1 cellular context compared by ENCODE assay signal in the genomic region with DNA sequence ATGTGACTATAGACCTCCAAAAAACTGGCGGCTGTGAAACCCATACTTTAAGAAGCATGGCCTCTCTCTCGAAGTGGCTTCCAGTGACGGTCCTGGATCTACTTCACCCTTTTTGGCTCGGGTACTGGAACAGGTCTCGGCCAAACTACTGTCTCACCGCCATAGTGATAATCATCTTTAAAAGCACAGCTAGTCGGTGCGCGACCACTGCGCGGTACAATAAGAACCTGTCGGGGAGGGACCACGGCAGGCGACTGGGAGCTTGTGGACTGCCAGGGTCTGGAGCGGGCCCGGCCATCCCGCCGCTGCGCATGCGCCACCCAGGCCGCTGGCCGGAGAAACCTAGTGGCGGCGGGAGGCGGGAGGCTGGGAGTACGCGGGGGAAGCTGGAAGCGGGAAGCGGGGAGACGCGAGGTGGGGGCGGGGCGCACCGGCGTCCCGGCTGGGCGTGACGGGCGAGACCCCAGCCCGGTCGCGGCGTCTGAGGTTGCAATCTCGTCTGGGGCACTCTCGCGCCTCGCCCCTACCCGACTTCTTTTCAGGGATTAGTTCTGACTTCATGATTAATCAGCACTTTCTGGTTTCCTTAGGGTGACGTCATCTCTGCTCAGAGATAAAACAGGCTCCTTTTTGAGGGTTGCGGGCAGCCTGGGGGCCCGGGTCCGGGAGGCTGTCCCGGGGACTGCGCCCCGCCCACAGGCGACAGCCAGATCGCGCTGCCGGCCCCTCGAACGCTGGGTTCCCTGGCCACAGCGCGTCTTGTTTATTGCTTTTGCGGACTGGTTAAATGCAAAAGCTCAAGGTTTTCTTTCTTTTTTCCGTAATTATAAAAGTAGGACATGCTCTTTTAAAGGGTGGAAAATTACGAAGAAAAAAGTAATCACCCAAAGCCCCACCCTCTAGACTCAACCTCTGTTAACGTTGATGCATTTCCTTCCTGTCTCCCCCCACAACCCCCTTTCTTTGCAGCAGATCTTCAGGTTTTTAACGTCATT.
TF ChIP-seq lines count a peak whose summit lies in the region.

No MANE protein-coding gene starts in this region.

TF ChIP-seq in K562, 482 proteins besides CTCF, POLR2A, EP300 and RAD21 (continued from another document and continues in another):
- TF ChIP-seq, protein P1, sequence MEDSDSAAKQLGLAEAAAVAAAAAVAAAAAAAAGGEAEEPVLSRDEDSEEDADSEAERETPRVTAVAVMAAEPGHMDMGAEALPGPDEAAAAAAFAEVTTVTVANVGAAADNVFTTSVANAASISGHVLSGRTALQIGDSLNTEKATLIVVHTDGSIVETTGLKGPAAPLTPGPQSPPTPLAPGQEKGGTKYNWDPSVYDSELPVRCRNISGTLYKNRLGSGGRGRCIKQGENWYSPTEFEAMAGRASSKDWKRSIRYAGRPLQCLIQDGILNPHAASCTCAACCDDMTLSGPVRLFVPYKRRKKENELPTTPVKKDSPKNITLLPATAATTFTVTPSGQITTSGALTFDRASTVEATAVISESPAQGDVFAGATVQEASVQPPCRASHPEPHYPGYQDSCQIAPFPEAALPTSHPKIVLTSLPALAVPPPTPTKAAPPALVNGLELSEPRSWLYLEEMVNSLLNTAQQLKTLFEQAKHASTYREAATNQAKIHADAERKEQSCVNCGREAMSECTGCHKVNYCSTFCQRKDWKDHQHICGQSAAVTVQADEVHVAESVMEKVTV (CRISPR knock-in tag; IDR thresholded peaks at IDR 0.05) = no peak
- TF ChIP-seq SPI1 (IDR thresholded peaks at IDR 0.05; ENCODE audit: borderline replicate concordance, low read depth, low read length) (no peak), SMARCC2 (IDR thresholded peaks at IDR 0.05; ENCODE audit: low read depth) (peak; percentile 65; the same call in 1 of the 2 replicates), ZNF695 (CRISPR knock-in tag; IDR thresholded peaks at IDR 0.05) (0 out of 2 replicates have a peak, but pooled peaks have one; percentile 22), LEF1 (IDR thresholded peaks at IDR 0.05) (peak; percentile 37; the same call in 1 of the 2 replicates), ZEB2 (IDR thresholded peaks at IDR 0.05) (no peak), ELF1 (tag; IDR thresholded peaks at IDR 0.05) (peak; percentile 45; the same call in 1 of the 2 replicates), HMG20A (CRISPR knock-in tag; conservative IDR thresholded peaks at IDR 0.05) (no peak), MBD2 (IDR thresholded peaks at IDR 0.05; ENCODE audit: borderline replicate concordance, low read depth) (no peak; the same call in 1 of the 2 replicates), SMC3 (conservative IDR thresholded peaks at IDR 0.05; ENCODE audit: insufficient read depth, low read depth, low read length) (0 out of 2 replicates have a peak, but pooled peaks have one; percentile 0), ZC3H8 (IDR thresholded peaks at IDR 0.05) (no peak), CHD1 (IDR thresholded peaks at IDR 0.05; ENCODE audit: low read length) (no peak), CBFA2T2 (conservative IDR thresholded peaks at IDR 0.05) (no peak), ZNF445 (CRISPR knock-in tag; IDR thresholded peaks at IDR 0.05; ENCODE audit: low read depth) (0 out of 2 replicates have a peak, but pooled peaks have one; percentile 18), NR3C1 (CRISPR knock-in tag; IDR thresholded peaks at IDR 0.05) (no peak), GABPB2 (CRISPR knock-in tag; conservative IDR thresholded peaks at IDR 0.05) (no peak), GTF2F1 (IDR thresholded peaks at IDR 0.05; ENCODE audit: low read depth, low read length) (peak; percentile 22; the same call in 1 of the 2 replicates), SNRNP70 (optimal IDR thresholded peaks at IDR 0.05; ENCODE audit: low read depth, low read length) (no peak), KLF10 (CRISPR knock-in tag; IDR thresholded peaks at IDR 0.05) (no peak), PCBP1 (IDR thresholded peaks at IDR 0.05; ENCODE audit: low read depth, low read length, poor library complexity, severe bottlenecking) (no peak), GATAD2B (IDR thresholded peaks at IDR 0.05; ENCODE audit: borderline replicate concordance) (peak; percentile 45; the same call in 1 of the 2 replicates), SOX6 (IDR thresholded peaks at IDR 0.05) (peak; percentile 73), C11orf30 (IDR thresholded peaks at IDR 0.05; ENCODE audit: low read depth) (peak; percentile 99), RBM25 (IDR thresholded peaks at IDR 0.05; ENCODE audit: low read depth, low read length, severe bottlenecking) (no peak), NFE2 (IDR thresholded peaks at IDR 0.05; ENCODE audit: low read depth) (peak; percentile 94), ZNF324 (CRISPR knock-in tag; IDR thresholded peaks at IDR 0.05) (no peak), ZNF668 (CRISPR knock-in tag; IDR thresholded peaks at IDR 0.05) (no peak), ZNF778 (CRISPR knock-in tag; IDR thresholded peaks at IDR 0.05) (no peak), ZNF239 (CRISPR knock-in tag; IDR thresholded peaks at IDR 0.05) (no peak), ZNF12 (CRISPR knock-in tag; IDR thresholded peaks at IDR 0.05) (0 out of 2 replicates have a peak, but pooled peaks have one; percentile 30), HDAC6 (IDR thresholded peaks at IDR 0.05; ENCODE audit: low read depth, low read length) (no peak), PTRF (tag; IDR thresholded peaks at IDR 0.05) (no peak), ESRRA (IDR thresholded peaks at IDR 0.05; ENCODE audit: borderline replicate concordance, low read depth) (no peak; the same call in 1 of the 2 replicates)
- TF ChIP-seq, protein P2, sequence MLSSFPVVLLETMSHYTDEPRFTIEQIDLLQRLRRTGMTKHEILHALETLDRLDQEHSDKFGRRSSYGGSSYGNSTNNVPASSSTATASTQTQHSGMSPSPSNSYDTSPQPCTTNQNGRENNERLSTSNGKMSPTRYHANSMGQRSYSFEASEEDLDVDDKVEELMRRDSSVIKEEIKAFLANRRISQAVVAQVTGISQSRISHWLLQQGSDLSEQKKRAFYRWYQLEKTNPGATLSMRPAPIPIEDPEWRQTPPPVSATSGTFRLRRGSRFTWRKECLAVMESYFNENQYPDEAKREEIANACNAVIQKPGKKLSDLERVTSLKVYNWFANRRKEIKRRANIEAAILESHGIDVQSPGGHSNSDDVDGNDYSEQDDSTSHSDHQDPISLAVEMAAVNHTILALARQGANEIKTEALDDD (IDR thresholded peaks at IDR 0.05) = no peak
- TF ChIP-seq, protein P3, sequence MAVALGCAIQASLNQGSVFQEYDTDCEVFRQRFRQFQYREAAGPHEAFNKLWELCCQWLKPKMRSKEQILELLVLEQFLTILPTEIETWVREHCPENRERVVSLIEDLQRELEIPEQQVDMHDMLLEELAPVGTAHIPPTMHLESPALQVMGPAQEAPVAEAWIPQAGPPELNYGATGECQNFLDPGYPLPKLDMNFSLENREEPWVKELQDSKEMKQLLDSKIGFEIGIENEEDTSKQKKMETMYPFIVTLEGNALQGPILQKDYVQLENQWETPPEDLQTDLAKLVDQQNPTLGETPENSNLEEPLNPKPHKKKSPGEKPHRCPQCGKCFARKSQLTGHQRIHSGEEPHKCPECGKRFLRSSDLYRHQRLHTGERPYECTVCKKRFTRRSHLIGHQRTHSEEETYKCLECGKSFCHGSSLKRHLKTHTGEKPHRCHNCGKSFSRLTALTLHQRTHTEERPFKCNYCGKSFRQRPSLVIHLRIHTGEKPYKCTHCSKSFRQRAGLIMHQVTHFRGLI (CRISPR knock-in tag; IDR thresholded peaks at IDR 0.05) = no peak
- TF ChIP-seq, protein P4, sequence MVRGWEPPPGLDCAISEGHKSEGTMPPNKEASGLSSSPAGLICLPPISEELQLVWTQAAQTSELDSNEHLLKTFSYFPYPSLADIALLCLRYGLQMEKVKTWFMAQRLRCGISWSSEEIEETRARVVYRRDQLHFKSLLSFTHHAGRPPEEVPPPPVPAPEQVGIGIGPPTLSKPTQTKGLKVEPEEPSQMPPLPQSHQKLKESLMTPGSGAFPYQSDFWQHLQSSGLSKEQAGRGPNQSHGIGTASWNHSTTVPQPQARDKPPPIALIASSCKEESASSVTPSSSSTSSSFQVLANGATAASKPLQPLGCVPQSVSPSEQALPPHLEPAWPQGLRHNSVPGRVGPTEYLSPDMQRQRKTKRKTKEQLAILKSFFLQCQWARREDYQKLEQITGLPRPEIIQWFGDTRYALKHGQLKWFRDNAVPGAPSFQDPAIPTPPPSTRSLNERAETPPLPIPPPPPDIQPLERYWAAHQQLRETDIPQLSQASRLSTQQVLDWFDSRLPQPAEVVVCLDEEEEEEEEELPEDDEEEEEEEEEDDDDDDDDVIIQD (CRISPR knock-in tag; IDR thresholded peaks at IDR 0.05) = no peak
- TF ChIP-seq, protein P5, sequence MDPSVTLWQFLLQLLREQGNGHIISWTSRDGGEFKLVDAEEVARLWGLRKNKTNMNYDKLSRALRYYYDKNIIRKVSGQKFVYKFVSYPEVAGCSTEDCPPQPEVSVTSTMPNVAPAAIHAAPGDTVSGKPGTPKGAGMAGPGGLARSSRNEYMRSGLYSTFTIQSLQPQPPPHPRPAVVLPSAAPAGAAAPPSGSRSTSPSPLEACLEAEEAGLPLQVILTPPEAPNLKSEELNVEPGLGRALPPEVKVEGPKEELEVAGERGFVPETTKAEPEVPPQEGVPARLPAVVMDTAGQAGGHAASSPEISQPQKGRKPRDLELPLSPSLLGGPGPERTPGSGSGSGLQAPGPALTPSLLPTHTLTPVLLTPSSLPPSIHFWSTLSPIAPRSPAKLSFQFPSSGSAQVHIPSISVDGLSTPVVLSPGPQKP (CRISPR knock-in tag; IDR thresholded peaks at IDR 0.05) = no peak
- TF ChIP-seq, protein P6, sequence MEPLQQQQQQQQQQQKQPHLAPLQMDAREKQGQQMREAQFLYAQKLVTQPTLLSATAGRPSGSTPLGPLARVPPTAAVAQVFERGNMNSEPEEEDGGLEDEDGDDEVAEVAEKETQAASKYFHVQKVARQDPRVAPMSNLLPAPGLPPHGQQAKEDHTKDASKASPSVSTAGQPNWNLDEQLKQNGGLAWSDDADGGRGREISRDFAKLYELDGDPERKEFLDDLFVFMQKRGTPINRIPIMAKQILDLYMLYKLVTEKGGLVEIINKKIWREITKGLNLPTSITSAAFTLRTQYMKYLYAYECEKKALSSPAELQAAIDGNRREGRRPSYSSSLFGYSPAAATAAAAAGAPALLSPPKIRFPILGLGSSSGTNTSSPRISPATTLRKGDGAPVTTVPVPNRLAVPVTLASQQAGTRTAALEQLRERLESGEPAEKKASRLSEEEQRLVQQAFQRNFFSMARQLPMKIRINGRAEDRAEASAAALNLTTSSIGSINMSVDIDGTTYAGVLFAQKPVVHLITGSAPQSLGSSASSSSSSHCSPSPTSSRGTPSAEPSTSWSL (CRISPR knock-in tag; IDR thresholded peaks at IDR 0.05; ENCODE audit: borderline replicate concordance) = no peak
- TF ChIP-seq, protein P7, sequence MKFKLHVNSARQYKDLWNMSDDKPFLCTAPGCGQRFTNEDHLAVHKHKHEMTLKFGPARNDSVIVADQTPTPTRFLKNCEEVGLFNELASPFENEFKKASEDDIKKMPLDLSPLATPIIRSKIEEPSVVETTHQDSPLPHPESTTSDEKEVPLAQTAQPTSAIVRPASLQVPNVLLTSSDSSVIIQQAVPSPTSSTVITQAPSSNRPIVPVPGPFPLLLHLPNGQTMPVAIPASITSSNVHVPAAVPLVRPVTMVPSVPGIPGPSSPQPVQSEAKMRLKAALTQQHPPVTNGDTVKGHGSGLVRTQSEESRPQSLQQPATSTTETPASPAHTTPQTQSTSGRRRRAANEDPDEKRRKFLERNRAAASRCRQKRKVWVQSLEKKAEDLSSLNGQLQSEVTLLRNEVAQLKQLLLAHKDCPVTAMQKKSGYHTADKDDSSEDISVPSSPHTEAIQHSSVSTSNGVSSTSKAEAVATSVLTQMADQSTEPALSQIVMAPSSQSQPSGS (CRISPR knock-in tag; IDR thresholded peaks at IDR 0.05) = peak; percentile 96
- TF ChIP-seq, protein P8, sequence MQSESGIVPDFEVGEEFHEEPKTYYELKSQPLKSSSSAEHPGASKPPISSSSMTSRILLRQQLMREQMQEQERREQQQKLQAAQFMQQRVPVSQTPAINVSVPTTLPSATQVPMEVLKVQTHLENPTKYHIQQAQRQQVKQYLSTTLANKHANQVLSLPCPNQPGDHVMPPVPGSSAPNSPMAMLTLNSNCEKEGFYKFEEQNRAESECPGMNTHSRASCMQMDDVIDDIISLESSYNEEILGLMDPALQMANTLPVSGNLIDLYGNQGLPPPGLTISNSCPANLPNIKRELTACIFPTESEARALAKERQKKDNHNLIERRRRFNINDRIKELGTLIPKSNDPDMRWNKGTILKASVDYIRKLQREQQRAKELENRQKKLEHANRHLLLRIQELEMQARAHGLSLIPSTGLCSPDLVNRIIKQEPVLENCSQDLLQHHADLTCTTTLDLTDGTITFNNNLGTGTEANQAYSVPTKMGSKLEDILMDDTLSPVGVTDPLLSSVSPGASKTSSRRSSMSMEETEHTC (IDR thresholded peaks at IDR 0.05) = 0 out of 2 replicates have a peak, but pooled peaks have one; percentile 30
- TF ChIP-seq, protein P9, sequence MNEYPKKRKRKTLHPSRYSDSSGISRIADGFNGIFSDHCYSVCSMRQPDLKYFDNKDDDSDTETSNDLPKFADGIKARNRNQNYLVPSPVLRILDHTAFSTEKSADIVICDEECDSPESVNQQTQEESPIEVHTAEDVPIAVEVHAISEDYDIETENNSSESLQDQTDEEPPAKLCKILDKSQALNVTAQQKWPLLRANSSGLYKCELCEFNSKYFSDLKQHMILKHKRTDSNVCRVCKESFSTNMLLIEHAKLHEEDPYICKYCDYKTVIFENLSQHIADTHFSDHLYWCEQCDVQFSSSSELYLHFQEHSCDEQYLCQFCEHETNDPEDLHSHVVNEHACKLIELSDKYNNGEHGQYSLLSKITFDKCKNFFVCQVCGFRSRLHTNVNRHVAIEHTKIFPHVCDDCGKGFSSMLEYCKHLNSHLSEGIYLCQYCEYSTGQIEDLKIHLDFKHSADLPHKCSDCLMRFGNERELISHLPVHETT (CRISPR knock-in tag; conservative IDR thresholded peaks at IDR 0.05 in 1 of 2, IDR thresholded peaks at IDR 0.05 in 1 of 2) = peak in 1 of 2 experiments; percentile 85; a peak in 1 of 4 replicates
- TF ChIP-seq, protein P10, sequence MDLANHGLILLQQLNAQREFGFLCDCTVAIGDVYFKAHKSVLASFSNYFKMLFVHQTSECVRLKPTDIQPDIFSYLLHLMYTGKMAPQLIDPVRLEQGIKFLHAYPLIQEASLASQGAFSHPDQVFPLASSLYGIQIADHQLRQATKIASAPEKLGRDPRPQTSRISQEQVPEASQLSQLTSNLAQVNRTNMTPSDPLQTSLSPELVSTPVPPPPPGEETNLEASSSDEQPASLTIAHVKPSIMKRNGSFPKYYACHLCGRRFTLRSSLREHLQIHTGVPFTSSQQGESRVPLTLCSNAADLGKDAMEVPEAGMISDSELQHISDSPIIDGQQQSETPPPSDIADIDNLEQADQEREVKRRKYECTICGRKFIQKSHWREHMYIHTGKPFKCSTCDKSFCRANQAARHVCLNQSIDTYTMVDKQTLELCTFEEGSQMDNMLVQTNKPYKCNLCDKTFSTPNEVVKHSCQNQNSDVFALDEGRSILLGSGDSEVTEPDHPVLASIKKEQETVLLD (IDR thresholded peaks at IDR 0.05) = peak; percentile 93
- TF ChIP-seq, protein P11, sequence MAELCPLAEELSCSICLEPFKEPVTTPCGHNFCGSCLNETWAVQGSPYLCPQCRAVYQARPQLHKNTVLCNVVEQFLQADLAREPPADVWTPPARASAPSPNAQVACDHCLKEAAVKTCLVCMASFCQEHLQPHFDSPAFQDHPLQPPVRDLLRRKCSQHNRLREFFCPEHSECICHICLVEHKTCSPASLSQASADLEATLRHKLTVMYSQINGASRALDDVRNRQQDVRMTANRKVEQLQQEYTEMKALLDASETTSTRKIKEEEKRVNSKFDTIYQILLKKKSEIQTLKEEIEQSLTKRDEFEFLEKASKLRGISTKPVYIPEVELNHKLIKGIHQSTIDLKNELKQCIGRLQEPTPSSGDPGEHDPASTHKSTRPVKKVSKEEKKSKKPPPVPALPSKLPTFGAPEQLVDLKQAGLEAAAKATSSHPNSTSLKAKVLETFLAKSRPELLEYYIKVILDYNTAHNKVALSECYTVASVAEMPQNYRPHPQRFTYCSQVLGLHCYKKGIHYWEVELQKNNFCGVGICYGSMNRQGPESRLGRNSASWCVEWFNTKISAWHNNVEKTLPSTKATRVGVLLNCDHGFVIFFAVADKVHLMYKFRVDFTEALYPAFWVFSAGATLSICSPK (IDR thresholded peaks at IDR 0.05; ENCODE audit: borderline replicate concordance) = 0 out of 2 replicates have a peak, but pooled peaks have one; percentile 29
